In the genomic region with DNA sequence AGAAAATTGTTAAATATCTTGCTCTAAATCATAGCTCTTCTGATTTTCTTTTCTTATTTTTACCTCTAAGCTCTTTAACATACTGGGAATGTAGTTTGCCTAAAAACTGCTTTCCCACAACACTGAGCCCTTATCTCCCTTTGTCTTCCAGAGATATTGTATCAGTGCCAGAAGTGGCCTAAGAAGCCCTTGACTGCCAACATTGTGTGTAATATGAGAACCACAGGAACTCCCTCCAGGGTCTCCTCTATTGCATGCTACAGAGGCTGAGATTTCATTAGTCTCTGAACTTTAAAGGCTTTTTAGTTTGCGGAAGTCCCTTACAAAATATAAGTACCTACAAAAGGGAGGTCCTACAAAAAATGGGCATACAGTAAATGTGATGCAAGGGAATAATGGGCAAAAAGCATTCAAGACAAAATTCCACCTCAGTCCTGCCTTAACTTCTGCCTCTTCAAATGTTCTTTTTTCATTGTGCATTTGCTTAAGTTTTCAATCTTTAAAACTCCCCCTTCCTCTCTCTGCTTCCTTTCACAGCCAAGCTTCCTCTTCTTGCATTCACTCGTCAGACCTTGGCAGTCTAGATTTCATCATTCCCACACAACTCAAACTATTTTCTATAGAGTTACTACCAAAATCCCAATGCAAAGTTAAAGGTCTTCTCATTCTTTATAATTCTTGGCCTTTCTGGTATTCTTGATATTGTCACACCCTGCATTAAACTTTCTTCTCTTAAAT, we compare ENCODE assay signal across 1 cellular context.
TF ChIP-seq lines count a peak whose summit lies in the region.

No MANE protein-coding gene starts in this region.

TF ChIP-seq in SK-N-SH, 30 proteins besides CTCF, POLR2A, EP300 and RAD21 (continued from another document):
- peak; percentile 42; the same call in 1 of the 2 replicates for TF ChIP-seq POLR2AphosphoS5 (IDR thresholded peaks at IDR 0.05; ENCODE audit: low read depth, low read length)
- no peak for TF ChIP-seq FOXJ3 (CRISPR knock-in tag; IDR thresholded peaks at IDR 0.05)
- TF ChIP-seq RFX5 (IDR thresholded peaks at IDR 0.05; ENCODE audit: low read length) = no peak
- TF ChIP-seq TAF1 (IDR thresholded peaks at IDR 0.05; ENCODE audit: borderline replicate concordance, low read depth, low read length) = no peak
- TF ChIP-seq, protein P1, sequence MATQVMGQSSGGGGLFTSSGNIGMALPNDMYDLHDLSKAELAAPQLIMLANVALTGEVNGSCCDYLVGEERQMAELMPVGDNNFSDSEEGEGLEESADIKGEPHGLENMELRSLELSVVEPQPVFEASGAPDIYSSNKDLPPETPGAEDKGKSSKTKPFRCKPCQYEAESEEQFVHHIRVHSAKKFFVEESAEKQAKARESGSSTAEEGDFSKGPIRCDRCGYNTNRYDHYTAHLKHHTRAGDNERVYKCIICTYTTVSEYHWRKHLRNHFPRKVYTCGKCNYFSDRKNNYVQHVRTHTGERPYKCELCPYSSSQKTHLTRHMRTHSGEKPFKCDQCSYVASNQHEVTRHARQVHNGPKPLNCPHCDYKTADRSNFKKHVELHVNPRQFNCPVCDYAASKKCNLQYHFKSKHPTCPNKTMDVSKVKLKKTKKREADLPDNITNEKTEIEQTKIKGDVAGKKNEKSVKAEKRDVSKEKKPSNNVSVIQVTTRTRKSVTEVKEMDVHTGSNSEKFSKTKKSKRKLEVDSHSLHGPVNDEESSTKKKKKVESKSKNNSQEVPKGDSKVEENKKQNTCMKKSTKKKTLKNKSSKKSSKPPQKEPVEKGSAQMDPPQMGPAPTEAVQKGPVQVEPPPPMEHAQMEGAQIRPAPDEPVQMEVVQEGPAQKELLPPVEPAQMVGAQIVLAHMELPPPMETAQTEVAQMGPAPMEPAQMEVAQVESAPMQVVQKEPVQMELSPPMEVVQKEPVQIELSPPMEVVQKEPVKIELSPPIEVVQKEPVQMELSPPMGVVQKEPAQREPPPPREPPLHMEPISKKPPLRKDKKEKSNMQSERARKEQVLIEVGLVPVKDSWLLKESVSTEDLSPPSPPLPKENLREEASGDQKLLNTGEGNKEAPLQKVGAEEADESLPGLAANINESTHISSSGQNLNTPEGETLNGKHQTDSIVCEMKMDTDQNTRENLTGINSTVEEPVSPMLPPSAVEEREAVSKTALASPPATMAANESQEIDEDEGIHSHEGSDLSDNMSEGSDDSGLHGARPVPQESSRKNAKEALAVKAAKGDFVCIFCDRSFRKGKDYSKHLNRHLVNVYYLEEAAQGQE (IDR thresholded peaks at IDR 0.05; ENCODE audit: low read depth, low read length) = no peak
- TF ChIP-seq, protein P2, sequence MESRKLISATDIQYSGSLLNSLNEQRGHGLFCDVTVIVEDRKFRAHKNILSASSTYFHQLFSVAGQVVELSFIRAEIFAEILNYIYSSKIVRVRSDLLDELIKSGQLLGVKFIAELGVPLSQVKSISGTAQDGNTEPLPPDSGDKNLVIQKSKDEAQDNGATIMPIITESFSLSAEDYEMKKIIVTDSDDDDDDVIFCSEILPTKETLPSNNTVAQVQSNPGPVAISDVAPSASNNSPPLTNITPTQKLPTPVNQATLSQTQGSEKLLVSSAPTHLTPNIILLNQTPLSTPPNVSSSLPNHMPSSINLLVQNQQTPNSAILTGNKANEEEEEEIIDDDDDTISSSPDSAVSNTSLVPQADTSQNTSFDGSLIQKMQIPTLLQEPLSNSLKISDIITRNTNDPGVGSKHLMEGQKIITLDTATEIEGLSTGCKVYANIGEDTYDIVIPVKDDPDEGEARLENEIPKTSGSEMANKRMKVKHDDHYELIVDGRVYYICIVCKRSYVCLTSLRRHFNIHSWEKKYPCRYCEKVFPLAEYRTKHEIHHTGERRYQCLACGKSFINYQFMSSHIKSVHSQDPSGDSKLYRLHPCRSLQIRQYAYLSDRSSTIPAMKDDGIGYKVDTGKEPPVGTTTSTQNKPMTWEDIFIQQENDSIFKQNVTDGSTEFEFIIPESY (IDR thresholded peaks at IDR 0.05; ENCODE audit: borderline replicate concordance, low read depth) = no peak
- TF ChIP-seq EZH2phosphoT487 (IDR thresholded peaks at IDR 0.05; ENCODE audit: borderline replicate concordance, low read depth) = no peak
- TF ChIP-seq CHD2 (IDR thresholded peaks at IDR 0.05; ENCODE audit: low read length, partially characterized antibody) = no peak
- TF ChIP-seq GATA2 (CRISPR knock-in tag; IDR thresholded peaks at IDR 0.05) = no peak
- TF ChIP-seq YY1 (IDR thresholded peaks at IDR 0.05; ENCODE audit: low read depth) = no peak
- no peak for TF ChIP-seq TEAD4 (IDR thresholded peaks at IDR 0.05; ENCODE audit: borderline replicate concordance, insufficient read depth)
- no peak for TF ChIP-seq RCOR1 (IDR thresholded peaks at IDR 0.05; ENCODE audit: low read length)
- no peak for TF ChIP-seq MXI1 (IDR thresholded peaks at IDR 0.05; ENCODE audit: low read depth, low read length)
- TF ChIP-seq, protein P3, sequence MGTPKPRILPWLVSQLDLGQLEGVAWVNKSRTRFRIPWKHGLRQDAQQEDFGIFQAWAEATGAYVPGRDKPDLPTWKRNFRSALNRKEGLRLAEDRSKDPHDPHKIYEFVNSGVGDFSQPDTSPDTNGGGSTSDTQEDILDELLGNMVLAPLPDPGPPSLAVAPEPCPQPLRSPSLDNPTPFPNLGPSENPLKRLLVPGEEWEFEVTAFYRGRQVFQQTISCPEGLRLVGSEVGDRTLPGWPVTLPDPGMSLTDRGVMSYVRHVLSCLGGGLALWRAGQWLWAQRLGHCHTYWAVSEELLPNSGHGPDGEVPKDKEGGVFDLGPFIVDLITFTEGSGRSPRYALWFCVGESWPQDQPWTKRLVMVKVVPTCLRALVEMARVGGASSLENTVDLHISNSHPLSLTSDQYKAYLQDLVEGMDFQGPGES (IDR thresholded peaks at IDR 0.05; ENCODE audit: low read depth, low read length) = no peak
- no peak for TF ChIP-seq NRF1 (IDR thresholded peaks at IDR 0.05; ENCODE audit: low read depth, low read length)
- TF ChIP-seq, protein P4, sequence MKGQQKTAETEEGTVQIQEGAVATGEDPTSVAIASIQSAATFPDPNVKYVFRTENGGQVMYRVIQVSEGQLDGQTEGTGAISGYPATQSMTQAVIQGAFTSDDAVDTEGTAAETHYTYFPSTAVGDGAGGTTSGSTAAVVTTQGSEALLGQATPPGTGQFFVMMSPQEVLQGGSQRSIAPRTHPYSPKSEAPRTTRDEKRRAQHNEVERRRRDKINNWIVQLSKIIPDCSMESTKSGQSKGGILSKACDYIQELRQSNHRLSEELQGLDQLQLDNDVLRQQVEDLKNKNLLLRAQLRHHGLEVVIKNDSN (IDR thresholded peaks at IDR 0.05; ENCODE audit: borderline replicate concordance, low read depth) = no peak
- no peak for TF ChIP-seq GABPA (IDR thresholded peaks at IDR 0.05; ENCODE audit: low read depth)
- peak; percentile 71 for TF ChIP-seq TCF12 (IDR thresholded peaks at IDR 0.05)
